ENCODE assay signal across 14 cellular contexts in genomic region chr11:61697093-61697492, GRCh38. TPM values are rescaled to one million over a fixed set of nuclear protein-coding genes. Genes with fewer than 3 reads are reported as not detected.
A peak's percentile ranks its signal among the peaks of the same experiment; 100 is the strongest.
DNase-seq lines count a peak whose midpoint lies in the region; ATAC-seq and TF ChIP-seq lines count a peak whose summit lies in the region.
"Had no signal": no experiment of that assay in that cellular context is flagged by ENCODE, and none has a peak within 500 bp of the region (broad histone marks: within the 10 kb centered on the region; RNA-seq: fewer than 3 reads in every experiment).

No MANE protein-coding gene starts in this region.

- H3K14ac ChIP-seq in trophoblast cell (ENCODE audit: low read length), result no peak overlapping the region

- no CpG with 5 or more reads among the region's 8 CpGs for whole genome bisulfite sequencing in trophoblast cell (ENCODE audit: extremely low coverage, insufficient coverage, insufficient read length)

- no peak overlapping the region for H3K4me2 ChIP-seq in trophoblast cell (ENCODE audit: low read length)

- H3K9me3 ChIP-seq in MG63 (no peaks in the 10 kb centered on the region), trophoblast cell (ENCODE audit: insufficient read depth, low read depth, low read length) (no peaks in the 10 kb centered on the region)
- H3K9me3 ChIP-seq: BE2C, right lobe of liver had no signal

- H3K79me1 ChIP-seq in trophoblast cell (ENCODE audit: low read length), result peaks cover 8% of the 10 kb centered on the region

- H3K27ac ChIP-seq in C4-2B (peak overlapping the region; percentile 95), trophoblast cell (ENCODE audit: low read depth, low read length) (no peak overlapping the region)

- H4K8ac ChIP-seq in trophoblast cell (ENCODE audit: low read depth, low read length), result no peak overlapping the region

- H2BK12ac ChIP-seq in trophoblast cell (ENCODE audit: low read length), result no peak overlapping the region

- H4K12ac ChIP-seq in trophoblast cell (ENCODE audit: low read depth, low read length), result no peak overlapping the region

- H3K4ac ChIP-seq in trophoblast cell (ENCODE audit: low read depth, low read length), result no peak overlapping the region

- no peak overlapping the region for H2AFZ ChIP-seq in trophoblast cell (ENCODE audit: insufficient read depth, low read length, poor library complexity)

- DNase-seq in MG63, result peak; percentile 36
- peak; percentile 85 for DNase-seq in epithelial cell of esophagus (ENCODE audit: low read depth)
- DNase-seq in trophoblast cell, result peak; percentile 89 to 90
- DNase-seq in T1000 (lab: John Stamatoyannopoulos, UW), result no peak
- DNase-seq in GF-D8 (lab: John Stamatoyannopoulos, UW), result no peak
- DNase-seq: activated effector memory CD4-positive, alpha-beta T cell treated with Interleukin-2 at 50 U/mL for 16 hours; BE2C; effector CD8-positive, alpha-beta T cell; NCI-H82; right lobe of liver had no signal

- H3K9ac ChIP-seq in trophoblast cell (ENCODE audit: low read length), result no peak overlapping the region

- no peak for TF ChIP-seq CTCF in C4-2B (conservative IDR thresholded peaks at IDR 0.05)
- TF ChIP-seq CTCF in epithelial cell of esophagus (IDR thresholded peaks at IDR 0.05; ENCODE audit: insufficient read depth, low read depth, low read length, missing control alignments), result no peak

- H2BK120ac ChIP-seq in trophoblast cell (ENCODE audit: insufficient read depth, low read length, poor library complexity), result no peak overlapping the region

- no peak overlapping the region for H2AK5ac ChIP-seq in trophoblast cell (ENCODE audit: low read length)

- H3K4me1 ChIP-seq in trophoblast cell (ENCODE audit: control insufficient read depth in 1 of 2, insufficient read depth in 2 of 2, low read length in 2 of 2), result peaks cover 24 to 27% of the 10 kb centered on the region in 2 experiments
- H3K4me1 ChIP-seq: BE2C, right lobe of liver had no signal

- no peak for ATAC-seq in HG02840 (IDR thresholded peaks at IDR 0.05; ENCODE audit: low FRiP score, unreplicated experiment)
- no peak for ATAC-seq in GM21515 (IDR thresholded peaks at IDR 0.05; ENCODE audit: unreplicated experiment)
- ATAC-seq: GM12878 had no signal

- H3K79me2 ChIP-seq in trophoblast cell (ENCODE audit: control insufficient read depth, insufficient read depth, low read length, poor library complexity), result no peaks in the 10 kb centered on the region

- H2BK5ac ChIP-seq in trophoblast cell (ENCODE audit: low read depth, low read length, poor library complexity), result no peak overlapping the region

- H3K27me3 ChIP-seq in MG63 (no peaks in the 10 kb centered on the region), trophoblast cell (ENCODE audit: insufficient read depth, low read length) (no peaks in the 10 kb centered on the region)
- H3K27me3 ChIP-seq: BE2C, right lobe of liver had no signal

- H3K36me3 ChIP-seq in MG63 (no peaks in the 10 kb centered on the region), trophoblast cell (ENCODE audit: control insufficient read depth in 1 of 2, insufficient read depth in 2 of 2, low read length in 2 of 2) (no peaks in the 10 kb centered on the region)
- H3K36me3 ChIP-seq: BE2C, right lobe of liver had no signal

- H3K23ac ChIP-seq in trophoblast cell (ENCODE audit: low read length), result no peak overlapping the region

- H3K18ac ChIP-seq in trophoblast cell (ENCODE audit: low read length), result no peak overlapping the region

- H3K4me3 ChIP-seq in MG63, result no peak overlapping the region
- no peak overlapping the region for H3K4me3 ChIP-seq in epithelial cell of esophagus (ENCODE audit: low read length)
- H3K4me3 ChIP-seq in trophoblast cell (ENCODE audit: low read depth, low read length), result no peak overlapping the region
- H3K4me3 ChIP-seq: GM12878, right lobe of liver had no signal

- H4K91ac ChIP-seq in trophoblast cell (ENCODE audit: low read depth, low read length), result no peak overlapping the region

RNA-seq across cellular contexts. Expression of gene DAGLA, which starts 16.9 kb away (rescaled TPM):
- 1.3 and 1.4 TPM in 2 replicates for total RNA-seq in MG63 (2014; rRNA removed; shearing (Covaris generic); ENCODE audit: low replicate concordance)
- polyA plus RNA-seq in trophoblast cell (2013), result 1.4 and 1.5 TPM in 2 replicates
- polyA plus RNA-seq: GM12878 had no signal

RNA-seq across cellular contexts. Expression of gene MYRF, which starts 55.3 kb away (rescaled TPM):
- 0.23 and 1.9 TPM in 2 replicates for total RNA-seq in MG63 (2014; rRNA removed; shearing (Covaris generic); ENCODE audit: low replicate concordance)
- polyA plus RNA-seq in trophoblast cell (2013), result 9.8 and 10.4 TPM in 2 replicates

Comparison
In these comparisons a context has a peak if more than half of its experiments do, and no peak if none do; other contexts are left out.
1. DNase-seq: peak in MG63 (single experiment), epithelial cell of esophagus (single experiment) and trophoblast cell (2 of 2); none in T1000 (single experiment) and GF-D8 (single experiment).